8 cellular contexts compared by ENCODE assay signal in genomic region chr20:44521484-44522481, GRCh38. TPM values are rescaled to one million over a fixed set of nuclear protein-coding genes. Genes with fewer than 3 reads are reported as not detected.
DNase-seq lines count a peak whose midpoint lies in the region; ATAC-seq and TF ChIP-seq lines count a peak whose summit lies in the region.

Gene SERINC3, minus strand, starts transcription at chr20:44522070. Its CDS starts 119 bp downstream, at chr20:44521951.

- DNase-seq in AG08396 (ENCODE audit: low spot score) (peak; percentile 94), NCI-H345 (lab: John Stamatoyannopoulos, UW) (peak; percentile 97), activated B cell treated with CpG ODN at 0.5 μM for 24 hours (peak; percentile 97), caudate nucleus (lab: John Stamatoyannopoulos, UW) (peak; percentile 30 to 97 (median 89)), iPS-NIHi7 (ENCODE audit: extremely low spot score) (peak; percentile 95), smooth muscle cell of the brain vasculature (ENCODE audit: low read depth, low spot score) (peak; percentile 88)

- peaks cover 23% of the 10 kb centered on the region for H3K36me3 Mint-ChIP-seq in activated B cell treated with CpG ODN at 0.5 μM for 24 hours (ENCODE audit: low read depth)

- in situ Hi-C loops in GM18951 (cut with MboI; ENCODE audit: low sequenced_read_pairs, unreplicated experiment) = no loop called here

- TF ChIP-seq CTCF in activated B cell treated with CpG ODN at 0.5 μM for 24 hours (IDR thresholded peaks at IDR 0.05) = no peak

- ATAC-seq in HG03196 (IDR thresholded peaks at IDR 0.05; ENCODE audit: unreplicated experiment) (peak; percentile 92), activated B cell treated with CpG ODN at 0.5 μM for 24 hours (ENCODE audit: low read depth) (peak; percentile 98)

- H3K4me3 Mint-ChIP-seq in activated B cell treated with CpG ODN at 0.5 μM for 24 hours = peak within 1 kb of the TSS; percentile 89

- peaks cover 44% of the 10 kb centered on the region for H3K4me1 Mint-ChIP-seq in activated B cell treated with CpG ODN at 0.5 μM for 24 hours

- CTCF ChIA-PET in activated B cell treated with CpG ODN at 0.5 μM for 24 hours (lab: Charles Lee) = interaction anchor here (0.6 to 3.0 kb wide), 4 partner anchors 46 to 1076 kb away, joined by 3 to 9 read pairs (median 6); partner anchors contain the start of gene TTPAL

- peak within 1 kb of the TSS; percentile 96 for H3K27ac ChIP-seq in caudate nucleus (ENCODE audit: low read depth, low read length)

- no peaks in the 10 kb centered on the region for H3K27me3 Mint-ChIP-seq in activated B cell treated with CpG ODN at 0.5 μM for 24 hours

- POLR2A ChIA-PET in activated B cell treated with CpG ODN at 0.5 μM for 24 hours (lab: Charles Lee) = interaction anchor here (0.6 to 2.3 kb wide), 12 partner anchors 9 to 314 kb away, joined by 3 to 13 read pairs (median 6); partner anchors contain the start of genes OSER1 and TTPAL

- intact Hi-C loops in activated B cell treated with CpG ODN at 0.5 μM for 24 hours (cut with micrococcal nuclease) = loop anchor here (1.0 to 5.0 kb wide), 10 partner anchors 10 to 364 kb away; partner anchors contain the start of genes OSER1, TTPAL and YWHAB

- TF ChIP-seq POLR2A in GM18951 (IDR thresholded peaks at IDR 0.05; ENCODE audit: extremely low read depth, insufficient read depth, insufficient read length) = peak; percentile 84

- no peaks in the 10 kb centered on the region for H3K9me3 Mint-ChIP-seq in activated B cell treated with CpG ODN at 0.5 μM for 24 hours

- peak within 1 kb of the TSS; percentile 83 for H3K27ac Mint-ChIP-seq in activated B cell treated with CpG ODN at 0.5 μM for 24 hours

RNA-seq across cellular contexts. Expression of gene SERINC3, which starts in this region (rescaled TPM):
- 38.1 and 41.4 TPM in 2 replicates for total RNA-seq in activated B cell treated with CpG ODN at 0.5 μM for 24 hours

Comparison
In these comparisons a context has a peak if more than half of its experiments do, and no peak if none do; other contexts are left out.
1. Peak in every context shown above with its lines: DNase-seq, ATAC-seq and H3K27ac ChIP-seq.